Comparison of ENCODE assay signal across 1 cellular context in the genomic region with DNA sequence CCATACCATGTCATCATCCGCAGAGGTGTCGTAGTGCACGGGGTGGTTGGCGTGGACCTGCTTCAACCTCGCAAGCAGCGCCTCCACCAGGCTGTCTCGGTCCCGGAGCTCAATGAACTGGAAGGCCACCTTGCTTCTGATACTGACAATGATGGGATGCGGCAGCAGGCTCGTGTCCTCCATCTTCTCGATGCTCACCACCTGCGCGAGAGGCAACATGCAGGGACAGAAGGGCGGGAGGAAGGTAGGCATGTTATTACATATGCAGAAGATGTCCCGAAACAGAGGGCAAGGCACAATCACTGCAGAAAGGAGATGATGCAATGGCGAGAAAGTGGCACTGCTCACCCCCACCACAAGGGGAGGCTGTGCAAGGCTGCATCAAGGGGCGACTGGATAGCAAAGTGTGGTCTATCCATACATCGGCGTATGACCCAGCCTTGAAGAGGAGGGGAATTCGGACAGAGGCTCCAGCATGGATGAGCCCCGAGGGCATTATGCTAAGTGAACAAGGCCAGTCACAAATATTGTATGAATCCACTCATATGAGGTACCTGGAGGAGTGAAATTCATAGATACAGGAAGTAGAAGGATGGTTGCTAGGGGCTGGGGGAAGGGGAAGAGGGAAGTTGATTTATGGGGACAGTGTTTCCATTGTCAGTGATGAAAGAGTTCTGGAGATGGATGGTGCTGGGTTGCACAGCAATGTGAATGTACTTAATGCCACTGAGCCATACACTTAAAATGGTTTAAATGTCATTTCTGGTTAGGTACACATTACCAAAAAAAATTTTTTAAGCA.
A peak's percentile ranks its signal among the peaks of the same experiment; 100 is the strongest.
TF ChIP-seq lines count a peak whose summit lies in the region.

No MANE protein-coding gene starts in this region.

TF ChIP-seq in K562, 482 proteins besides CTCF, POLR2A, EP300 and RAD21 (continued from another document and continues in another):
- TF ChIP-seq, protein P1, sequence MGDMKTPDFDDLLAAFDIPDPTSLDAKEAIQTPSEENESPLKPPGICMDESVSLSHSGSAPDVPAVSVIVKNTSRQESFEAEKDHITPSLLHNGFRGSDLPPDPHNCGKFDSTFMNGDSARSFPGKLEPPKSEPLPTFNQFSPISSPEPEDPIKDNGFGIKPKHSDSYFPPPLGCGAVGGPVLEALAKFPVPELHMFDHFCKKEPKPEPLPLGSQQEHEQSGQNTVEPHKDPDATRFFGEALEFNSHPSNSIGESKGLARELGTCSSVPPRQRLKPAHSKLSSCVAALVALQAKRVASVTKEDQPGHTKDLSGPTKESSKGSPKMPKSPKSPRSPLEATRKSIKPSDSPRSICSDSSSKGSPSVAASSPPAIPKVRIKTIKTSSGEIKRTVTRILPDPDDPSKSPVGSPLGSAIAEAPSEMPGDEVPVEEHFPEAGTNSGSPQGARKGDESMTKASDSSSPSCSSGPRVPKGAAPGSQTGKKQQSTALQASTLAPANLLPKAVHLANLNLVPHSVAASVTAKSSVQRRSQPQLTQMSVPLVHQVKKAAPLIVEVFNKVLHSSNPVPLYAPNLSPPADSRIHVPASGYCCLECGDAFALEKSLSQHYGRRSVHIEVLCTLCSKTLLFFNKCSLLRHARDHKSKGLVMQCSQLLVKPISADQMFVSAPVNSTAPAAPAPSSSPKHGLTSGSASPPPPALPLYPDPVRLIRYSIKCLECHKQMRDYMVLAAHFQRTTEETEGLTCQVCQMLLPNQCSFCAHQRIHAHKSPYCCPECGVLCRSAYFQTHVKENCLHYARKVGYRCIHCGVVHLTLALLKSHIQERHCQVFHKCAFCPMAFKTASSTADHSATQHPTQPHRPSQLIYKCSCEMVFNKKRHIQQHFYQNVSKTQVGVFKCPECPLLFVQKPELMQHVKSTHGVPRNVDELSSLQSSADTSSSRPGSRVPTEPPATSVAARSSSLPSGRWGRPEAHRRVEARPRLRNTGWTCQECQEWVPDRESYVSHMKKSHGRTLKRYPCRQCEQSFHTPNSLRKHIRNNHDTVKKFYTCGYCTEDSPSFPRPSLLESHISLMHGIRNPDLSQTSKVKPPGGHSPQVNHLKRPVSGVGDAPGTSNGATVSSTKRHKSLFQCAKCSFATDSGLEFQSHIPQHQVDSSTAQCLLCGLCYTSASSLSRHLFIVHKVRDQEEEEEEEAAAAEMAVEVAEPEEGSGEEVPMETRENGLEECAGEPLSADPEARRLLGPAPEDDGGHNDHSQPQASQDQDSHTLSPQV (IDR thresholded peaks at IDR 0.05), result peak; percentile 45; the same call in 1 of the 2 replicates
- TF ChIP-seq, protein P2, sequence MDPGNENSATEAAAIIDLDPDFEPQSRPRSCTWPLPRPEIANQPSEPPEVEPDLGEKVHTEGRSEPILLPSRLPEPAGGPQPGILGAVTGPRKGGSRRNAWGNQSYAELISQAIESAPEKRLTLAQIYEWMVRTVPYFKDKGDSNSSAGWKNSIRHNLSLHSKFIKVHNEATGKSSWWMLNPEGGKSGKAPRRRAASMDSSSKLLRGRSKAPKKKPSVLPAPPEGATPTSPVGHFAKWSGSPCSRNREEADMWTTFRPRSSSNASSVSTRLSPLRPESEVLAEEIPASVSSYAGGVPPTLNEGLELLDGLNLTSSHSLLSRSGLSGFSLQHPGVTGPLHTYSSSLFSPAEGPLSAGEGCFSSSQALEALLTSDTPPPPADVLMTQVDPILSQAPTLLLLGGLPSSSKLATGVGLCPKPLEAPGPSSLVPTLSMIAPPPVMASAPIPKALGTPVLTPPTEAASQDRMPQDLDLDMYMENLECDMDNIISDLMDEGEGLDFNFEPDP (CRISPR knock-in tag; IDR thresholded peaks at IDR 0.05), result no peak
- TF ChIP-seq RCOR1 (IDR thresholded peaks at IDR 0.05; ENCODE audit: borderline replicate concordance in 1 of 2, low read depth in 2 of 2, low read length in 2 of 2), result peak in 1 of 2 experiments; percentile 91; a peak in 2 of 4 replicates
- TF ChIP-seq TARDBP (IDR thresholded peaks at IDR 0.05), result 0 out of 2 replicates have a peak, but pooled peaks have one; percentile 64
- peak; percentile 17; the same call in 1 of the 2 replicates for TF ChIP-seq ZNF24 (IDR thresholded peaks at IDR 0.05)
- TF ChIP-seq POLR2AphosphoS5 (IDR thresholded peaks at IDR 0.05; ENCODE audit: control insufficient read depth, insufficient read depth, low read depth, low read length), result no peak
- no peak for TF ChIP-seq BRF1 (IDR thresholded peaks at IDR 0.05; ENCODE audit: borderline replicate concordance, extremely low read depth, insufficient read length)
- TF ChIP-seq HDAC6 (IDR thresholded peaks at IDR 0.05; ENCODE audit: low read depth, low read length), result no peak
- peak; percentile 63; the same call in 1 of the 2 replicates for TF ChIP-seq NBN (IDR thresholded peaks at IDR 0.05; ENCODE audit: low read depth)
- TF ChIP-seq BDP1 (IDR thresholded peaks at IDR 0.05; ENCODE audit: insufficient read depth, insufficient read length), result no peak
- no peak for TF ChIP-seq HEY1 (CRISPR knock-in tag; IDR thresholded peaks at IDR 0.05; ENCODE audit: borderline replicate concordance)
- peak; percentile 37; the same call in 1 of the 2 replicates for TF ChIP-seq DPF2 (IDR thresholded peaks at IDR 0.05)
- TF ChIP-seq POLR2AphosphoS2 (IDR thresholded peaks at IDR 0.05; ENCODE audit: low read length), result no peak
- TF ChIP-seq ZNF316 (IDR thresholded peaks at IDR 0.05), result no peak
- no peak for TF ChIP-seq SMAD1 (IDR thresholded peaks at IDR 0.05; ENCODE audit: low read depth, low read length, partially characterized antibody)
- peak; percentile 91; the same call in 1 of the 2 replicates for TF ChIP-seq DMBX1 (CRISPR knock-in tag; IDR thresholded peaks at IDR 0.05; ENCODE audit: borderline replicate concordance)
- no peak for TF ChIP-seq MAFF (IDR thresholded peaks at IDR 0.05; ENCODE audit: low read length)
- no peak for TF ChIP-seq JUN (IDR thresholded peaks at IDR 0.05; ENCODE audit: borderline replicate concordance, low read depth, low read length)
- TF ChIP-seq JUN (CRISPR knock-in tag; IDR thresholded peaks at IDR 0.05; ENCODE audit: borderline replicate concordance), result no peak
- TF ChIP-seq, protein P3, sequence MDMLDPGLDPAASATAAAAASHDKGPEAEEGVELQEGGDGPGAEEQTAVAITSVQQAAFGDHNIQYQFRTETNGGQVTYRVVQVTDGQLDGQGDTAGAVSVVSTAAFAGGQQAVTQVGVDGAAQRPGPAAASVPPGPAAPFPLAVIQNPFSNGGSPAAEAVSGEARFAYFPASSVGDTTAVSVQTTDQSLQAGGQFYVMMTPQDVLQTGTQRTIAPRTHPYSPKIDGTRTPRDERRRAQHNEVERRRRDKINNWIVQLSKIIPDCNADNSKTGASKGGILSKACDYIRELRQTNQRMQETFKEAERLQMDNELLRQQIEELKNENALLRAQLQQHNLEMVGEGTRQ (CRISPR knock-in tag; IDR thresholded peaks at IDR 0.05), result no peak
- TF ChIP-seq SREBF1 (IDR thresholded peaks at IDR 0.05; ENCODE audit: borderline replicate concordance, low read depth, low read length), result no peak
- TF ChIP-seq, protein P4, sequence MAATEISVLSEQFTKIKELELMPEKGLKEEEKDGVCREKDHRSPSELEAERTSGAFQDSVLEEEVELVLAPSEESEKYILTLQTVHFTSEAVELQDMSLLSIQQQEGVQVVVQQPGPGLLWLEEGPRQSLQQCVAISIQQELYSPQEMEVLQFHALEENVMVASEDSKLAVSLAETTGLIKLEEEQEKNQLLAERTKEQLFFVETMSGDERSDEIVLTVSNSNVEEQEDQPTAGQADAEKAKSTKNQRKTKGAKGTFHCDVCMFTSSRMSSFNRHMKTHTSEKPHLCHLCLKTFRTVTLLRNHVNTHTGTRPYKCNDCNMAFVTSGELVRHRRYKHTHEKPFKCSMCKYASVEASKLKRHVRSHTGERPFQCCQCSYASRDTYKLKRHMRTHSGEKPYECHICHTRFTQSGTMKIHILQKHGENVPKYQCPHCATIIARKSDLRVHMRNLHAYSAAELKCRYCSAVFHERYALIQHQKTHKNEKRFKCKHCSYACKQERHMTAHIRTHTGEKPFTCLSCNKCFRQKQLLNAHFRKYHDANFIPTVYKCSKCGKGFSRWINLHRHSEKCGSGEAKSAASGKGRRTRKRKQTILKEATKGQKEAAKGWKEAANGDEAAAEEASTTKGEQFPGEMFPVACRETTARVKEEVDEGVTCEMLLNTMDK (IDR thresholded peaks at IDR 0.05; ENCODE audit: borderline replicate concordance, insufficient read depth, low read depth, low read length, poor library complexity, severe bottlenecking), result peak; percentile 15
- TF ChIP-seq ZNF785 (CRISPR knock-in tag; IDR thresholded peaks at IDR 0.05), result no peak
- TF ChIP-seq ZNF584 (CRISPR knock-in tag; IDR thresholded peaks at IDR 0.05; ENCODE audit: low read depth), result peak; percentile 71; the same call in 1 of the 2 replicates
- no peak for TF ChIP-seq TBP (optimal IDR thresholded peaks at IDR 0.05; ENCODE audit: low read depth, low read length)
- TF ChIP-seq, protein P5, sequence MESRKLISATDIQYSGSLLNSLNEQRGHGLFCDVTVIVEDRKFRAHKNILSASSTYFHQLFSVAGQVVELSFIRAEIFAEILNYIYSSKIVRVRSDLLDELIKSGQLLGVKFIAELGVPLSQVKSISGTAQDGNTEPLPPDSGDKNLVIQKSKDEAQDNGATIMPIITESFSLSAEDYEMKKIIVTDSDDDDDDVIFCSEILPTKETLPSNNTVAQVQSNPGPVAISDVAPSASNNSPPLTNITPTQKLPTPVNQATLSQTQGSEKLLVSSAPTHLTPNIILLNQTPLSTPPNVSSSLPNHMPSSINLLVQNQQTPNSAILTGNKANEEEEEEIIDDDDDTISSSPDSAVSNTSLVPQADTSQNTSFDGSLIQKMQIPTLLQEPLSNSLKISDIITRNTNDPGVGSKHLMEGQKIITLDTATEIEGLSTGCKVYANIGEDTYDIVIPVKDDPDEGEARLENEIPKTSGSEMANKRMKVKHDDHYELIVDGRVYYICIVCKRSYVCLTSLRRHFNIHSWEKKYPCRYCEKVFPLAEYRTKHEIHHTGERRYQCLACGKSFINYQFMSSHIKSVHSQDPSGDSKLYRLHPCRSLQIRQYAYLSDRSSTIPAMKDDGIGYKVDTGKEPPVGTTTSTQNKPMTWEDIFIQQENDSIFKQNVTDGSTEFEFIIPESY (CRISPR knock-in tag; IDR thresholded peaks at IDR 0.05), result 0 out of 2 replicates have a peak, but pooled peaks have one; percentile 42
- TF ChIP-seq, protein P6, sequence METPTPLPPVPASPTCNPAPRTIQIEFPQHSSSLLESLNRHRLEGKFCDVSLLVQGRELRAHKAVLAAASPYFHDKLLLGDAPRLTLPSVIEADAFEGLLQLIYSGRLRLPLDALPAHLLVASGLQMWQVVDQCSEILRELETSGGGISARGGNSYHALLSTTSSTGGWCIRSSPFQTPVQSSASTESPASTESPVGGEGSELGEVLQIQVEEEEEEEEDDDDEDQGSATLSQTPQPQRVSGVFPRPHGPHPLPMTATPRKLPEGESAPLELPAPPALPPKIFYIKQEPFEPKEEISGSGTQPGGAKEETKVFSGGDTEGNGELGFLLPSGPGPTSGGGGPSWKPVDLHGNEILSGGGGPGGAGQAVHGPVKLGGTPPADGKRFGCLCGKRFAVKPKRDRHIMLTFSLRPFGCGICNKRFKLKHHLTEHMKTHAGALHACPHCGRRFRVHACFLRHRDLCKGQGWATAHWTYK (CRISPR knock-in tag; IDR thresholded peaks at IDR 0.05), result peak; percentile 46; the same call in 1 of the 2 replicates
- TF ChIP-seq ZFP1 (CRISPR knock-in tag; IDR thresholded peaks at IDR 0.05), result no peak
- TF ChIP-seq EP400 (IDR thresholded peaks at IDR 0.05), result peak; percentile 84
- TF ChIP-seq ELF1 (tag; IDR thresholded peaks at IDR 0.05), result peak; percentile 51; the same call in 1 of the 2 replicates
- no peak for TF ChIP-seq SPI1 (IDR thresholded peaks at IDR 0.05; ENCODE audit: borderline replicate concordance, low read depth, low read length)
- TF ChIP-seq ZNF436 (CRISPR knock-in tag; IDR thresholded peaks at IDR 0.05), result no peak
- TF ChIP-seq, protein P7, sequence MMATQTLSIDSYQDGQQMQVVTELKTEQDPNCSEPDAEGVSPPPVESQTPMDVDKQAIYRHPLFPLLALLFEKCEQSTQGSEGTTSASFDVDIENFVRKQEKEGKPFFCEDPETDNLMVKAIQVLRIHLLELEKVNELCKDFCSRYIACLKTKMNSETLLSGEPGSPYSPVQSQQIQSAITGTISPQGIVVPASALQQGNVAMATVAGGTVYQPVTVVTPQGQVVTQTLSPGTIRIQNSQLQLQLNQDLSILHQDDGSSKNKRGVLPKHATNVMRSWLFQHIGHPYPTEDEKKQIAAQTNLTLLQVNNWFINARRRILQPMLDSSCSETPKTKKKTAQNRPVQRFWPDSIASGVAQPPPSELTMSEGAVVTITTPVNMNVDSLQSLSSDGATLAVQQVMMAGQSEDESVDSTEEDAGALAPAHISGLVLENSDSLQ (IDR thresholded peaks at IDR 0.05), result peak; percentile 96
- TF ChIP-seq PTRF (tag; IDR thresholded peaks at IDR 0.05), result 0 out of 2 replicates have a peak, but pooled peaks have one; percentile 36
- TF ChIP-seq BACH1 (tag; IDR thresholded peaks at IDR 0.05), result peak; percentile 65
- no peak for TF ChIP-seq ATF1 (CRISPR knock-in tag; IDR thresholded peaks at IDR 0.05)
- peak; percentile 49 for TF ChIP-seq ATF1 (tag; IDR thresholded peaks at IDR 0.05)
- TF ChIP-seq SMAD4 (CRISPR knock-in tag; conservative IDR thresholded peaks at IDR 0.05), result peak; percentile 87
- peak; percentile 72; the same call in 1 of the 2 replicates for TF ChIP-seq ZNF311 (CRISPR knock-in tag; IDR thresholded peaks at IDR 0.05)
- TF ChIP-seq SRSF7 (optimal IDR thresholded peaks at IDR 0.05; ENCODE audit: low read depth, low read length), result no peak
- TF ChIP-seq KLF16 (IDR thresholded peaks at IDR 0.05), result no peak
- no peak for TF ChIP-seq TBL1XR1 (IDR thresholded peaks at IDR 0.05; ENCODE audit: low read length in 2 of 2)
- TF ChIP-seq, protein P8, sequence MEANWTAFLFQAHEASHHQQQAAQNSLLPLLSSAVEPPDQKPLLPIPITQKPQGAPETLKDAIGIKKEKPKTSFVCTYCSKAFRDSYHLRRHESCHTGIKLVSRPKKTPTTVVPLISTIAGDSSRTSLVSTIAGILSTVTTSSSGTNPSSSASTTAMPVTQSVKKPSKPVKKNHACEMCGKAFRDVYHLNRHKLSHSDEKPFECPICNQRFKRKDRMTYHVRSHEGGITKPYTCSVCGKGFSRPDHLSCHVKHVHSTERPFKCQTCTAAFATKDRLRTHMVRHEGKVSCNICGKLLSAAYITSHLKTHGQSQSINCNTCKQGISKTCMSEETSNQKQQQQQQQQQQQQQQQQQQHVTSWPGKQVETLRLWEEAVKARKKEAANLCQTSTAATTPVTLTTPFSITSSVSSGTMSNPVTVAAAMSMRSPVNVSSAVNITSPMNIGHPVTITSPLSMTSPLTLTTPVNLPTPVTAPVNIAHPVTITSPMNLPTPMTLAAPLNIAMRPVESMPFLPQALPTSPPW (CRISPR knock-in tag; IDR thresholded peaks at IDR 0.05), result peak; percentile 31; the same call in 1 of the 2 replicates
- TF ChIP-seq HSF4 (CRISPR knock-in tag; IDR thresholded peaks at IDR 0.05; ENCODE audit: borderline replicate concordance), result peak; percentile 8; the same call in 1 of the 2 replicates
- TF ChIP-seq, protein P9, sequence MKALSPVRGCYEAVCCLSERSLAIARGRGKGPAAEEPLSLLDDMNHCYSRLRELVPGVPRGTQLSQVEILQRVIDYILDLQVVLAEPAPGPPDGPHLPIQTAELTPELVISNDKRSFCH (CRISPR knock-in tag; IDR thresholded peaks at IDR 0.05), result no peak
- TF ChIP-seq, protein P9 (tag; IDR thresholded peaks at IDR 0.05), result peak; percentile 59; the same call in 1 of the 2 replicates
